8 cellular contexts compared by ENCODE assay signal in the genomic region with DNA sequence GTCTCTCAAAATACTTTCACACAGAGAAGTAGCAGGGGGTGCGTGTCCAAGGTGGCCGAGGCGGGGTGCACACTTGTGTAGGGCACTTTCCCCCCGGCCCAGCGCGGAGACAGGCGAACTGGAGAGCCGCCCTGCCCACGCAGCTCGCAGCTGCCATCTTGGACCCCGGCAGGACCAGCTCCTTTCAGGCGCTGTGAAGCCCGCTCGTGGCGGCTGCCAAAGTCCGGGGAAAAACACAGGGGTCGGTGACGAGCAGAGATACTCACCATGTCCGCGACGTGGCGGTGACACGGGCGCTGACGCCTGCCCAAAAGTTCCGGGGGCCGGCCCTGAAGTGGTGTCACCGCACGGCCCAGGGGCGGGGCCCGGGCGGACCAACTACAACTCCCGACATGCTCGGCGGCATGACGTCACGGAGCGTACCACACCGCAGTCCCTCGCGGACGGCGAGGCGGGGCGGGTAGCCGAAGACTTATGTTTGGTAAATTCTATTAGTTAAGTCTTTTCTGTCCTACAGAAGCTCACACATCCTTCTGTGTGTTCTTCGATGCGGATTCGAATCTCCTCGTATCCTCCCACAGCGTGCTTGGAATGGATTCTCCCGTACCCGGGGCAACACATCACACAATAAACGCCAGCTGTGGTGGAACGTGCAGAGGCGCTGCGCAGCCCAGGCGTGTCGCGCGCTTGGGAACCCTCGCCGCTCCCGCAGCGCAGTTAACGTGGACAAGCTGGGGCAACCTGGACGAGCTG. TPM values are rescaled to one million over a fixed set of nuclear protein-coding genes. Genes with fewer than 3 reads are reported as not detected.
DNase-seq lines count a peak whose midpoint lies in the region; ATAC-seq and FAIRE-seq lines count a peak whose summit lies in the region.

A gene with protein sequence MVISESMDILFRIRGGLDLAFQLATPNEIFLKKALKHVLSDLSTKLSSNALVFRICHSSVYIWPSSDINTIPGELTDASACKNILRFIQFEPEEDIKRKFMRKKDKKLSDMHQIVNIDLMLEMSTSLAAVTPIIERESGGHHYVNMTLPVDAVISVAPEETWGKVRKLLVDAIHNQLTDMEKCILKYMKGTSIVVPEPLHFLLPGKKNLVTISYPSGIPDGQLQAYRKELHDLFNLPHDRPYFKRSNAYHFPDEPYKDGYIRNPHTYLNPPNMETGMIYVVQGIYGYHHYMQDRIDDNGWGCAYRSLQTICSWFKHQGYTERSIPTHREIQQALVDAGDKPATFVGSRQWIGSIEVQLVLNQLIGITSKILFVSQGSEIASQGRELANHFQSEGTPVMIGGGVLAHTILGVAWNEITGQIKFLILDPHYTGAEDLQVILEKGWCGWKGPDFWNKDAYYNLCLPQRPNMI (minus strand): TSS at position 365 of the 753 bp plus-strand sequence. CDS start 96 bp downstream, at position 269.

- no peaks in the 10 kb centered on the region for H3K27me3 ChIP-seq in NT2/D1 (ENCODE audit: insufficient read depth, insufficient read length)

- FAIRE-seq in HTR-8/SVneo (lab: Jason Lieb, UNC): peak; percentile 91

- peak within 1 kb of the TSS; percentile 83 for H3K4me3 ChIP-seq in NT2/D1 (ENCODE audit: insufficient read length, low read depth)

- peaks cover 5% of the 10 kb centered on the region for H3K36me3 ChIP-seq in NT2/D1 (ENCODE audit: insufficient read depth, insufficient read length, low read length)

- DNase-seq in Caki2 (ENCODE audit: low read depth): peak; percentile 90
- DNase-seq in HTR-8/SVneo (ENCODE audit: insufficient read length, low spot score): peak; percentile 96
- DNase-seq in NT2/D1 (ENCODE audit: low read depth, low spot score): peak; percentile 57
- DNase-seq in activated CD8-positive, alpha-beta memory T cell treated with anti-CD3 and anti-CD28 coated beads, Interleukin-2, amount 50 U/mL, for 24 hours (ENCODE audit: extremely low read depth): peak; percentile 61
- peak; percentile 97 for DNase-seq in mesenteric fat pad (ENCODE audit: low spot score)
- DNase-seq in stimulated activated CD8-positive, alpha-beta memory T cell treated with anti-CD3 and anti-CD28 coated beads, Interleukin-15, amount 100 ng/mL, for 1 hour (ENCODE audit: low read depth): peak; percentile 74

- H3K4me1 ChIP-seq in NT2/D1 (ENCODE audit: insufficient read depth, insufficient read length): no peaks in the 10 kb centered on the region

- peak within 1 kb of the TSS; percentile 85 for H3K9ac ChIP-seq in NT2/D1 (ENCODE audit: insufficient read length, low read depth)

- H3K9me3 ChIP-seq in NT2/D1 (ENCODE audit: insufficient read depth, low read length): no peaks in the 10 kb centered on the region

- in situ Hi-C loops in Caki2 (cut with HindIII; ENCODE audit: low pct_unique_long_range_greater_than_20kb, low sequenced_read_pairs): no loop called here
- in situ Hi-C loops in endometrial microvascular endothelial cells (cut with HindIII; ENCODE audit: inconsistent ontology term, low pct_unique_long_range_greater_than_20kb, low sequenced_read_pairs): no loop called here

- ATAC-seq in GM21381 (IDR thresholded peaks at IDR 0.05; ENCODE audit: unreplicated experiment): peak; percentile 92

RNA-seq across cellular contexts. Expression of the gene that starts here (rescaled TPM):
- total RNA-seq in Caki2 (2014; rRNA removed; shearing (Covaris generic); ENCODE audit: low replicate concordance): 29.6 and 63.3 TPM in 2 replicates
- 47.2 TPM for total RNA-seq in endometrial microvascular endothelial cells (ENCODE audit: inconsistent ontology term)
- 19.8 TPM for total RNA-seq in mesenteric fat pad

Comparison
In these comparisons a context has a peak if more than half of its experiments do, and no peak if none do; other contexts are left out.
1. Peak in every context shown above with its lines: DNase-seq, ATAC-seq and H3K4me3 ChIP-seq.